27 cellular contexts compared by ENCODE assay signal in the genomic region with DNA sequence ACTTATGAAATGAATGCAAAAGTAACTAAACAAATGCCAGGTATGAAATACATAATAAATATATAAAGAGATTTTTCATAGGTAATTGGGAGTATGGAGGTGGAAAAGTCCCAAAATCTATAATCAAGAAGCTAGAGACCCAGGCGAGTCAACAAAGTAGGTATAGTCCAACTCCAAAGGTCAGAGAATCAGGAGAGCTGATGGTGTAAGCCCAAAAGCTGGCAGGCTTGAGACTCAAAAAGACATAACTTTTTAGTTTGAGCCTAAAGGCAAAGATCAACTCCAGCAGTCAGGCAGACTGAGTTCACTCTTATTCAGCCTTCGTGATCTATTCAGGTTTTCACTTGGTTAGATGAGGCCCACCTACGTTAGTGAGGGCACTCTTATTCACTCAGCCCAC.
"Had no signal": no experiment of that assay in that cellular context is flagged by ENCODE, and none has a peak within 500 bp of the region (broad histone marks: within the 10 kb centered on the region; RNA-seq: fewer than 3 reads in every experiment).

No MANE protein-coding gene starts in this region.

- H3K27me3 ChIP-seq: stomach, suprapubic skin, testis, thyroid gland, tibial artery, tibial nerve, transverse colon, upper lobe of left lung, upper lobe of right lung, uterus, vagina had no signal

- ATAC-seq: stimulated activated effector memory CD8-positive, alpha-beta T cell treated with anti-CD3 and anti-CD28 coated beads, Interleukin-12 subunit alpha, Interleukin-12 subunit beta, amount 100 ng/mL, for 72 hours; stimulated activated memory B cell treated with anti-CD40 and anti-IgM and Interleukin-4, amounts not matched to agents 10 μg/mL and 1 μg/mL and 100 μg/mL, for 72 hours; stimulated activated naive B cell treated with anti-CD40 and anti-IgM and Interleukin-4, amounts not matched to agents 10 μg/mL and 1 μg/mL and 100 μg/mL, for 72 hours; stimulated activated naive CD8-positive, alpha-beta T cell treated with anti-CD3 and anti-CD28 coated beads, Interleukin-15, amount 100 ng/mL, for 72 hours; stimulated activated naive CD8-positive, alpha-beta T cell treated with anti-CD3 and anti-CD28 coated beads, Interleukin-15, Interleukin-2, amounts not matched to agents 100 U/mL and 50 U/mL, for 24 hours; upper lobe of right lung had no signal

- H3K36me3 ChIP-seq: stomach, suprapubic skin, thoracic aorta, thyroid gland, tibial artery, tibial nerve, transverse colon, upper lobe of left lung, upper lobe of right lung, uterus, vagina had no signal

- H3K4me1 ChIP-seq: stomach, suprapubic skin, testis, thyroid gland, tibial artery, tibial nerve, transverse colon, upper lobe of left lung, upper lobe of right lung, uterus, vagina had no signal

- H3K9me3 ChIP-seq: stomach, suprapubic skin, testis, thoracic aorta, thyroid gland, tibial artery, transverse colon, upper lobe of left lung, upper lobe of right lung, uterus, vagina had no signal

- H3K4me3 ChIP-seq: stomach, suprapubic skin, testis, thoracic aorta, thyroid gland, tibial artery, tibial nerve, transverse colon, upper lobe of left lung, upper lobe of right lung, uterus, vagina had no signal

- H3K27ac ChIP-seq: stomach, suprapubic skin, testis, thoracic aorta, thyroid gland, tibial artery, tibial nerve, transverse colon, upper lobe of left lung, upper lobe of right lung, uterus, vagina had no signal

- DNase-seq: stimulated activated CD4-positive, alpha-beta T cell treated with anti-CD3 and anti-CD28 coated beads, Interleukin-2, amount 100 ng/mL, for 48 hours; stimulated activated CD4-positive, alpha-beta T cell treated with anti-CD3 and anti-CD28 coated beads, Interleukin-4, amount 100 ng/mL, for 1 hour; stimulated activated CD4-positive, alpha-beta T cell treated with anti-CD3 and anti-CD28 coated beads, Interleukin-4, amount 100 ng/mL, for 24 hours; stimulated activated CD4-positive, alpha-beta T cell treated with anti-CD3 and anti-CD28 coated beads, Interleukin-4, amount 100 ng/mL, for 4 hours; stimulated activated CD8-positive, alpha-beta memory T cell treated with anti-CD3 and anti-CD28 coated beads, Interleukin-4, amount 100 ng/mL, for 48 hours; stimulated activated naive B cell treated with anti-CD40 and anti-IgM and Interleukin-4, amounts not matched to agents 10 μg/mL and 1 μg/mL and 100 μg/mL, for 72 hours; stimulated activated naive CD4-positive, alpha-beta T cell; stimulated activated naive CD4-positive, alpha-beta T cell treated with Interleukin-2 at 50 U/mL for 16 hours; stimulated activated naive CD8-positive, alpha-beta T cell treated with anti-CD3 and anti-CD28 coated beads, Interleukin-15, amount 100 ng/mL, for 72 hours; stimulated activated naive CD8-positive, alpha-beta T cell treated with anti-CD3 and anti-CD28 coated beads, Interleukin-15, Interleukin-2, amounts not matched to agents 100 U/mL and 50 U/mL, for 24 hours; stomach; substantia nigra; testis; thyroid gland; tibial artery; transverse colon; trophoblast cell; upper lobe of left lung; upper lobe of right lung; uterus had no signal

- FAIRE-seq: urothelium cell line had no signal
